In genomic region chr17:34230342-34230741, GRCh38 we compare ENCODE assay signal across 38 cellular contexts. TPM values are rescaled to one million over a fixed set of nuclear protein-coding genes. Genes with fewer than 3 reads are reported as not detected.
"Had no signal": no experiment of that assay in that cellular context is flagged by ENCODE, and none has a peak within 500 bp of the region (broad histone marks: within the 10 kb centered on the region; RNA-seq: fewer than 3 reads in every experiment).

No MANE protein-coding gene starts in this region.

- H3K27me3 ChIP-seq: adrenal gland, body of pancreas, brain microvascular endothelial cell, breast epithelium had no signal

- H3K36me3 ChIP-seq: adrenal gland, brain microvascular endothelial cell, breast epithelium had no signal

- DNase-seq: activated B cell treated with CpG ODN at 0.5 μM for 24 hours; activated CD4-positive, alpha-beta memory T cell treated with anti-CD3 and anti-CD28 coated beads for 36 hours; activated CD4-positive, alpha-beta T cell treated with anti-CD3 and anti-CD28 coated beads for 4 hours; activated CD4-positive, alpha-beta T cell treated with anti-CD3 and anti-CD28 coated beads, Interleukin-2, amount 10 ng/mL, durations not matched to agents 24 days and 14 days; activated CD4-positive, alpha-beta T cell treated with anti-CD3 and anti-CD28 coated beads, Interleukin-2, amount 50 U/mL, for 1 hour; activated CD4-positive, alpha-beta T cell treated with anti-CD3 and anti-CD28 coated beads, Interleukin-2, amount 50 U/mL, for 4 hours; activated CD4-positive, CD25-positive, alpha-beta regulatory T cell treated with anti-CD3 and anti-CD28 coated beads, Interleukin-2, amount 50 U/mL, for 72 hours; activated CD8-positive, alpha-beta memory T cell treated with anti-CD3 and anti-CD28 coated beads, Interleukin-2, amount 50 U/mL, for 4 hours; activated CD8-positive, alpha-beta T cell treated with anti-CD3 and anti-CD28 coated beads for 36 hours; activated effector memory CD4-positive, alpha-beta T cell treated with anti-CD3 and anti-CD28 coated beads, Interleukin-2, amount 50 U/mL, for 16 hours; activated gamma-delta T cell treated with Interleukin-2 at 50 U/mL for 16 hours; activated naive CD4-positive, alpha-beta T cell; activated naive CD4-positive, alpha-beta T cell treated with anti-CD3 and anti-CD28 coated beads for 36 hours; activated naive CD4-positive, alpha-beta T cell treated with anti-CD3 and anti-CD28 coated beads, Interleukin-2, amount 50 U/mL, for 16 hours; activated naive CD8-positive, alpha-beta T cell treated with anti-CD3 and anti-CD28 coated beads for 36 hours; activated T-cell treated with anti-CD3 and anti-CD28 coated beads for 4 hours; activated T-cell treated with anti-CD3 and anti-CD28 coated beads, Interleukin-2, amount 50 U/mL, for 1 hour; activated T-cell treated with anti-CD3 and anti-CD28 coated beads, Interleukin-2, amount 50 U/mL, for 4 hours; activated T-cell treated with anti-CD3 and anti-CD28 coated beads, Interleukin-2, amount 50 U/mL, for 72 hours; adrenal gland; amniotic stem cell; aorta; body of pancreas; brain microvascular endothelial cell; central memory CD4-positive, alpha-beta T cell; T-helper 1 cell; T-helper 2 cell; T-helper 9 cell had no signal

- H3K27ac ChIP-seq: adrenal gland, body of pancreas, brain microvascular endothelial cell, breast epithelium, VCaP had no signal

- ATAC-seq: activated CD8-positive, alpha-beta T cell treated with anti-CD3 and anti-CD28 coated beads for 36 hours; activated naive CD4-positive, alpha-beta T cell treated with anti-CD3 and anti-CD28 coated beads, Interleukin-2, amount 50 U/mL, for 72 hours; activated T-cell treated with anti-CD3 and anti-CD28 coated beads, Interleukin-2, amount 50 U/mL, for 4 hours; activated T-cell treated with anti-CD3 and anti-CD28 coated beads, Interleukin-2, amount 50 U/mL, for 72 hours; activated T-helper 17 cell treated with anti-CD3 and anti-CD28 coated beads, Interleukin-2, amount 50 U/mL, for 72 hours; body of pancreas had no signal

- H3K4me3 ChIP-seq: adrenal gland, body of pancreas, breast epithelium had no signal

- FAIRE-seq: astrocyte, TTC549 had no signal

- H3K4me1 ChIP-seq: breast epithelium had no signal

- H3K9me3 ChIP-seq: adrenal gland, body of pancreas, breast epithelium had no signal

RNA-seq across cellular contexts. Expression of gene CCL2, which starts 24.7 kb away (rescaled TPM):
- total RNA-seq: activated CD4-positive, alpha-beta memory T cell treated with anti-CD3 and anti-CD28 coated beads for 36 hours; activated CD8-positive, alpha-beta memory T cell treated with anti-CD3 and anti-CD28 coated beads for 36 hours; activated CD8-positive, alpha-beta T cell treated with anti-CD3 and anti-CD28 coated beads for 36 hours; activated naive CD4-positive, alpha-beta T cell treated with anti-CD3 and anti-CD28 coated beads for 36 hours; activated naive CD4-positive, alpha-beta T cell treated with anti-CD3 and anti-CD28 coated beads, Interleukin-2, amount 50 U/mL, for 72 hours; activated naive CD8-positive, alpha-beta T cell treated with anti-CD3 and anti-CD28 coated beads for 36 hours; activated T-helper 17 cell treated with anti-CD3 and anti-CD28 coated beads, Interleukin-2, amount 50 U/mL, for 72 hours had no signal

RNA-seq across cellular contexts. Expression of gene CCL7, which starts 39.7 kb away (rescaled TPM):
- total RNA-seq: activated B cell treated with CpG ODN at 0.5 μM for 24 hours; activated CD4-positive, alpha-beta memory T cell treated with anti-CD3 and anti-CD28 coated beads for 36 hours; activated CD4-positive, alpha-beta T cell treated with anti-CD3 and anti-CD28 coated beads, Interleukin-2, amount 10 ng/mL, durations not matched to agents 24 days and 14 days; activated CD8-positive, alpha-beta memory T cell treated with anti-CD3 and anti-CD28 coated beads for 36 hours; activated CD8-positive, alpha-beta T cell treated with anti-CD3 and anti-CD28 coated beads for 36 hours; activated naive CD4-positive, alpha-beta T cell treated with anti-CD3 and anti-CD28 coated beads for 36 hours; activated naive CD4-positive, alpha-beta T cell treated with anti-CD3 and anti-CD28 coated beads, Interleukin-2, amount 50 U/mL, for 72 hours; activated naive CD8-positive, alpha-beta T cell treated with anti-CD3 and anti-CD28 coated beads for 36 hours; activated T-cell treated with anti-CD3 and anti-CD28 coated beads, Interleukin-2, amount 50 U/mL, for 4 hours; activated T-cell treated with anti-CD3 and anti-CD28 coated beads, Interleukin-2, amount 50 U/mL, for 72 hours; activated T-helper 1 cell treated with anti-CD3 and anti-CD28 coated beads, Interleukin-12 subunit alpha, Interleukin-12 subunit beta, Interleukin-2, Interleukin-4 antibody, amounts not matched to agents 30 ng/mL and 10 ng/mL and 1 ng/mL, durations not matched to agents 14 hours and 24 hours and 36 hours; activated T-helper 17 cell treated with anti-CD3 and anti-CD28 coated beads, Interleukin-2, amount 50 U/mL, for 72 hours; aorta; astrocyte; body of pancreas; breast epithelium; cardiac septum; cerebellum had no signal
- polyA plus RNA-seq: aorta had no signal

RNA-seq across cellular contexts. Expression of gene CCL11, which starts 55.2 kb away (rescaled TPM):
- total RNA-seq: activated B cell treated with CpG ODN at 0.5 μM for 24 hours; activated CD4-positive, alpha-beta memory T cell treated with anti-CD3 and anti-CD28 coated beads for 36 hours; activated CD4-positive, alpha-beta T cell treated with anti-CD3 and anti-CD28 coated beads, Interleukin-2, amount 10 ng/mL, durations not matched to agents 24 days and 14 days; activated CD8-positive, alpha-beta memory T cell treated with anti-CD3 and anti-CD28 coated beads for 36 hours; activated CD8-positive, alpha-beta T cell treated with anti-CD3 and anti-CD28 coated beads for 36 hours; activated naive CD4-positive, alpha-beta T cell treated with anti-CD3 and anti-CD28 coated beads for 36 hours; activated naive CD4-positive, alpha-beta T cell treated with anti-CD3 and anti-CD28 coated beads, Interleukin-2, amount 50 U/mL, for 72 hours; activated naive CD8-positive, alpha-beta T cell treated with anti-CD3 and anti-CD28 coated beads for 36 hours; activated T-cell treated with anti-CD3 and anti-CD28 coated beads, Interleukin-2, amount 50 U/mL, for 4 hours; activated T-cell treated with anti-CD3 and anti-CD28 coated beads, Interleukin-2, amount 50 U/mL, for 72 hours; activated T-helper 1 cell treated with anti-CD3 and anti-CD28 coated beads, Interleukin-12 subunit alpha, Interleukin-12 subunit beta, Interleukin-2, Interleukin-4 antibody, amounts not matched to agents 30 ng/mL and 10 ng/mL and 1 ng/mL, durations not matched to agents 14 hours and 24 hours and 36 hours; activated T-helper 17 cell treated with anti-CD3 and anti-CD28 coated beads, Interleukin-2, amount 50 U/mL, for 72 hours; aorta; astrocyte; body of pancreas; cerebellum had no signal
- polyA plus RNA-seq: aorta had no signal
